11 cellular contexts compared by ENCODE assay signal in the genomic region with DNA sequence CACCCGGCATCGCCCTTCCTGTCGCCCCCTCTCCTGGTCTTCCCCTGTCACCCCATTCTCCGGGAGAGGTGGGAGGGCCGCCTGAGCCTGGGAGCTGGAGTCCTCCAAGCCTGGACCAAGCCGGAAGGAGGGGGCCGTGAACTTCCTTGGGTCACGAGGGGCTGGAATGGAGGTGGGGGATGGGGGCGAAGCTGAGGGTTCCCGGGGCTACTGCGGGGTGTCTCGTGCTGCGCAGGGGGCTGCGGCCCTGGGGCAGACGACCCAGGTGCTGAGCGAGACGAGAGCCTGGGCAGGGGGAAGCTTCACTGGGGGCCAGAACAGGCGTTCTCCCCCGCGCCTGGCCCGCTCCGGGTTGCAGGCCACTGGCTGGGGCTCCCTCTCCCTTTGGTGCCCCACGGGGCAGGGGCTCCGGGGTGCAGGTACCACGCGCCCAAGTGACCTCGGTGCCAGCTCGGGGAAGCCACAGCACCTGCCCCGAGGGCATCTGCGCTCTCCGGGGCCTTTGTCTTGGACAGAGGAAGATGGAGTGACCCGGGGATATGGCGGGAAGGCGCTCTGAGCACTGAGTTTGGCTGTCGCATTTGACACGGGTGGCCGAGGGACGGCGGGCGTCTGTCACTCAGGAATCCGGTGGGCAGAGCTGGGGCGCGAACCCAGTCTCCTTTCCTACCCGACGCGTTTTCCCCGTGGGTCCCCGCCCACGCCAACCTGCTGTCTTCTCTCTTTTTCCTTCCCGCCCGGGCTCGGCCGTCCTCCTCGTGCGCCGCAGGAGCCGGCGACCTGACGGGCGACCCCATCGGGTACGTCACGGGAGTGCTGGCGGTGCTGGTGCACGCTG. TPM values are rescaled to one million over a fixed set of nuclear protein-coding genes. Genes with fewer than 3 reads are reported as not detected.
DNase-seq lines count a peak whose midpoint lies in the region; ATAC-seq and TF ChIP-seq lines count a peak whose summit lies in the region.
"Had no signal": no experiment of that assay in that cellular context is flagged by ENCODE, and none has a peak within 500 bp of the region (broad histone marks: within the 10 kb centered on the region; RNA-seq: fewer than 3 reads in every experiment).

No MANE protein-coding gene starts in this region.

- peaks cover 34% of the 10 kb centered on the region for H3K4me1 ChIP-seq in suprapubic skin

- no peak for TF ChIP-seq POLR2A in suprapubic skin (IDR thresholded peaks at IDR 0.05)

- no peak for TF ChIP-seq EP300 in suprapubic skin (IDR thresholded peaks at IDR 0.05)

- peaks cover 35% of the 10 kb centered on the region for H3K4me1 Mint-ChIP-seq in activated T-cell treated with anti-CD3 and anti-CD28 coated beads, Interleukin-2, amount 50 U/mL, for 24 hours (ENCODE audit: low read depth)

- H3K4me3 ChIP-seq in iPS-18c (ENCODE audit: insufficient read depth, low read depth, low read length) (peak overlapping the region; percentile 15; the same call in 1 of the 2 replicates), suprapubic skin (peak overlapping the region; percentile 61)

- H3K9me3 ChIP-seq in iPS-18c (ENCODE audit: control insufficient read depth, insufficient read depth, low read length) (peaks cover 5% of the 10 kb centered on the region), suprapubic skin (no peaks in the 10 kb centered on the region)

- WGBS in suprapubic skin, result 42% methylated on average over 36 of the region's 65 CpGs

- H3K27me3 ChIP-seq in suprapubic skin, result peaks cover 48% of the 10 kb centered on the region

- ATAC-seq in HG02885 (IDR thresholded peaks at IDR 0.05; ENCODE audit: poor library complexity, unreplicated experiment), result no peak
- ATAC-seq: activated CD4-positive, CD25-positive, alpha-beta regulatory T cell treated with anti-CD3 and anti-CD28 coated beads, Interleukin-2, amount 50 U/mL, for 24 hours had no signal

- peak overlapping the region; percentile 52 for H3K4me3 Mint-ChIP-seq in activated T-cell treated with anti-CD3 and anti-CD28 coated beads, Interleukin-2, amount 50 U/mL, for 24 hours

- H3K36me3 Mint-ChIP-seq in activated T-cell treated with anti-CD3 and anti-CD28 coated beads, Interleukin-2, amount 50 U/mL, for 24 hours (ENCODE audit: low read depth), result no peaks in the 10 kb centered on the region

- no peaks in the 10 kb centered on the region for H3K36me3 ChIP-seq in suprapubic skin

- H3K27ac ChIP-seq in suprapubic skin, result no peak overlapping the region
- H3K27ac ChIP-seq: parathyroid adenoma had no signal

- DNase-seq in activated T-cell treated with anti-CD3 and anti-CD28 coated beads, Interleukin-2, amount 50 U/mL, for 1 hour, result peak; percentile 24
- DNase-seq in activated T-cell treated with anti-CD3 and anti-CD28 coated beads for 4 hours (no peak), suprapubic skin (ENCODE audit: low spot score in 2 of 2) (no peak), NCI-H1436 treated with DMSO at 0.1 percent for 48 hours (lab: John Stamatoyannopoulos, UW) (no peak), NCI-H748 (lab: John Stamatoyannopoulos, UW; ENCODE audit: unreplicated experiment) (no peak)
- peak; percentile 47 for DNase-seq in activated T-cell treated with anti-CD3 and anti-CD28 coated beads, Interleukin-2, amount 50 U/mL, for 24 hours
- DNase-seq: KG1 had no signal

- no peak for TF ChIP-seq CTCF in suprapubic skin (IDR thresholded peaks at IDR 0.05)

- H3K9me3 Mint-ChIP-seq in activated T-cell treated with anti-CD3 and anti-CD28 coated beads, Interleukin-2, amount 50 U/mL, for 24 hours, result no peaks in the 10 kb centered on the region

- H3K27me3 Mint-ChIP-seq in activated T-cell treated with anti-CD3 and anti-CD28 coated beads, Interleukin-2, amount 50 U/mL, for 24 hours, result peaks cover 67% of the 10 kb centered on the region

- H3K27ac Mint-ChIP-seq in activated T-cell treated with anti-CD3 and anti-CD28 coated beads, Interleukin-2, amount 50 U/mL, for 24 hours, result no peak overlapping the region

RNA-seq across cellular contexts. Expression of a gene that starts 1.2 kb away (rescaled TPM):
- under 1 TPM in 1 of 4 donors, not detected in 3; 0.18 TPM for total RNA-seq in suprapubic skin

Comparison
In these comparisons a context has a peak if more than half of its experiments do, and no peak if none do; other contexts are left out.
1. DNase-seq: peak in activated T-cell treated with anti-CD3 and anti-CD28 coated beads, Interleukin-2, amount 50 U/mL, for 1 hour (single experiment) and activated T-cell treated with anti-CD3 and anti-CD28 coated beads, Interleukin-2, amount 50 U/mL, for 24 hours (single experiment); none in activated T-cell treated with anti-CD3 and anti-CD28 coated beads for 4 hours (single experiment), suprapubic skin (0 of 2), NCI-H1436 treated with DMSO at 0.1 percent for 48 hours (single experiment) and NCI-H748 (single experiment).